Comparison of ENCODE assay signal across 17 cellular contexts in the genomic region with DNA sequence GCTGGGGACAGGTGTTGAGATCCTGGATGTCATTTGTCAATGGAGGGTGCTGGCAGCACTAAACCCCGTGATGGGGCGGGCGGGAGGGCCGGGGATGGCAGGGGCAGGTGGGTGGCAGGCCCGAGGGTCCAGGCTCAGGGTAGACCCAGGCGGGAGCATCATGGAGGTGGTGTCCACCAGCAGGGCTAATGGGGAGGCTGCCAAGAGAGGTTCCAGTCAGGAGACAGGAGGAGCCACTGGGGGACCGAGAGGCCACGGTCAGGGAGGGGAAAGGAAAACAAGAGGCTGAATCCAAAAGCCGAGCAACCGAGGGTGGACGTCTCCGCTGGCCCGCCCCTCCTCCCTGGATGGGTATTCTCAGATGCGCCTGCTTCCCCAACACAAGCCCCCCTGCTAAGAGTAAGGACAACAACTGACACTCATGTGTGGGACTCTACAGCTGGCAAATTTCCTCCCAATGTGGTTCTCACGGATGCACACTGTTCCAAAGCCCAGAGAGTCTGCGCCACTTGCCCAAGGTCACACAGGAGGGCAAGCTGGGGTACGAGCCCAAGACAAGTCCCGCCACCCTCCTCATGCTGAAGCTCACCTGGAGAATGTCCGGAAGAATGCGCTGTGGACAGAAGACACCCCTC.
A peak's percentile ranks its signal among the peaks of the same experiment; 100 is the strongest.
DNase-seq lines count a peak whose midpoint lies in the region; ATAC-seq and TF ChIP-seq lines count a peak whose summit lies in the region.
"Had no signal": no experiment of that assay in that cellular context is flagged by ENCODE, and none has a peak within 500 bp of the region (broad histone marks: within the 10 kb centered on the region; RNA-seq: fewer than 3 reads in every experiment).

No MANE protein-coding gene starts in this region.

- H3K4me3 ChIP-seq in GM23338 (no peak overlapping the region), WERI-Rb-1 (ENCODE audit: low read depth, low read length) (no peak overlapping the region), lower lobe of right lung (no peak overlapping the region), tibial artery (no peak overlapping the region)
- H3K4me3 ChIP-seq: esophagus muscularis mucosa, hepatocyte had no signal

- no peak overlapping the region for H3K4me2 ChIP-seq in GM23338
- H3K4me2 ChIP-seq: hepatocyte had no signal

- H3K4me1 Mint-ChIP-seq in GM23338: peaks cover 10% of the 10 kb centered on the region
- H3K4me1 Mint-ChIP-seq: CD4-positive, alpha-beta memory T cell had no signal

- H4K20me1 ChIP-seq in GM23338 (replicated peaks; ENCODE audit: insufficient read depth): 0 out of 2 replicates have a peak, but pooled peaks cover 3% of the 10 kb centered on the region

- intact Hi-C loops in lower lobe of right lung (cut with DNase I): no loop called here
- intact Hi-C loops in tibial artery (cut with DNase I; ENCODE audit: low total_unique reads): no loop called here

- H3K4me1 ChIP-seq in GM23338 (ENCODE audit: insufficient read depth): no peaks in the 10 kb centered on the region
- H3K4me1 ChIP-seq in lower lobe of right lung: no peaks in the 10 kb centered on the region
- no peaks in the 10 kb centered on the region for H3K4me1 ChIP-seq in tibial artery
- H3K4me1 ChIP-seq: esophagus muscularis mucosa had no signal

- H3K9me3 Mint-ChIP-seq in GM23338: no peaks in the 10 kb centered on the region
- H3K9me3 Mint-ChIP-seq: immature natural killer cell; T-helper 2 cell treated with Interferon-gamma antibody and Interleukin-4, amounts not matched to agents 5 μg/mL and 100 μg/mL, for 36 hours had no signal

- H3K27ac Mint-ChIP-seq in GM23338: no peak overlapping the region
- H3K27ac Mint-ChIP-seq: CD4-positive, alpha-beta memory T cell; T-helper 2 cell treated with Interferon-gamma antibody and Interleukin-4, amounts not matched to agents 5 μg/mL and 100 μg/mL, for 36 hours had no signal

- TF ChIP-seq CTCF in GM23338 (conservative IDR thresholded peaks at IDR 0.05; ENCODE audit: low read depth in 2 of 2): no peak
- TF ChIP-seq CTCF in WERI-Rb-1 (IDR thresholded peaks at IDR 0.05; ENCODE audit: low read depth, low read length): no peak
- TF ChIP-seq CTCF in lower lobe of right lung (IDR thresholded peaks at IDR 0.05): no peak
- no peak for TF ChIP-seq CTCF in tibial artery (IDR thresholded peaks at IDR 0.05)

- no peaks in the 10 kb centered on the region for H3K27me3 ChIP-seq in GM23338 (ENCODE audit: insufficient read depth)
- no peaks in the 10 kb centered on the region for H3K27me3 ChIP-seq in WERI-Rb-1 (ENCODE audit: insufficient read depth, low read depth, severe bottlenecking)
- H3K27me3 ChIP-seq in lower lobe of right lung (ENCODE audit: low read depth): peaks cover 33% of the 10 kb centered on the region
- peaks cover 0 to 64% of the 10 kb centered on the region in 2 donors for H3K27me3 ChIP-seq in tibial artery

- ATAC-seq in GM23338: no peak; the same call in 2 of the 3 replicates
- ATAC-seq in lower lobe of right lung: no peak
- ATAC-seq in GM19328 (IDR thresholded peaks at IDR 0.05; ENCODE audit: unreplicated experiment): no peak

- H3K27me3 Mint-ChIP-seq in GM23338 (ENCODE audit: insufficient read depth, low read depth, poor library complexity): peaks cover 10% of the 10 kb centered on the region

- DNase-seq in GM23338 (ENCODE audit: low spot score): no peak
- peak; percentile 5 for DNase-seq in WERI-Rb-1
- peak; percentile 30 for DNase-seq in lower lobe of right lung
- peak; percentile 10 to 43 for DNase-seq in tibial artery
- DNase-seq in islet precursor cell: no peak
- no peak for DNase-seq in NCI-H2029 (lab: John Stamatoyannopoulos, UW)
- DNase-seq: activated CD4-positive, alpha-beta T cell treated with anti-CD3 and anti-CD28 coated beads, Interleukin-2, amount 50 U/mL, for 4 hours; activated naive CD4-positive, alpha-beta T cell; CD4-positive, alpha-beta memory T cell; foreskin melanocyte; immature natural killer cell; NCI-H2081 treated with DMSO at 0.1 percent for 48 hours had no signal

- no peak overlapping the region for H3K27ac ChIP-seq in GM23338 (ENCODE audit: low read depth)
- H3K27ac ChIP-seq in WERI-Rb-1: no peak overlapping the region
- no peak overlapping the region for H3K27ac ChIP-seq in lower lobe of right lung
- no peak overlapping the region for H3K27ac ChIP-seq in tibial artery
- H3K27ac ChIP-seq: esophagus muscularis mucosa, hepatocyte, VCaP had no signal

- no peaks in the 10 kb centered on the region for H3K9me2 ChIP-seq in GM23338 (ENCODE audit: insufficient read depth)

- H3F3A ChIP-seq in GM23338 (replicated peaks; ENCODE audit: low read depth): no peaks in the 10 kb centered on the region

- H3K9me3 ChIP-seq in WERI-Rb-1 (ENCODE audit: severe bottlenecking): no peaks in the 10 kb centered on the region
- no peaks in the 10 kb centered on the region for H3K9me3 ChIP-seq in lower lobe of right lung
- peaks cover 0 to under 1% (median 0%) of the 10 kb centered on the region in 3 donors for H3K9me3 ChIP-seq in tibial artery

- 0 out of 2 replicates have a peak overlapping the region, but pooled peaks have one; percentile 7 for H2AFZ ChIP-seq in GM23338
- H2AFZ ChIP-seq: hepatocyte had no signal

- H3K4me3 Mint-ChIP-seq in GM23338: no peak overlapping the region
- H3K4me3 Mint-ChIP-seq: immature natural killer cell; T-helper 2 cell treated with Interferon-gamma antibody and Interleukin-4, amounts not matched to agents 5 μg/mL and 100 μg/mL, for 36 hours had no signal

- no peaks in the 10 kb centered on the region for H3K79me2 ChIP-seq in GM23338 (replicated peaks; ENCODE audit: insufficient read depth)
- H3K79me2 ChIP-seq: hepatocyte had no signal

- H3K36me3 Mint-ChIP-seq in GM23338 (ENCODE audit: low read depth): no peaks in the 10 kb centered on the region
- H3K36me3 Mint-ChIP-seq: CD4-positive, alpha-beta memory T cell; immature natural killer cell had no signal

- no peaks in the 10 kb centered on the region for H3K36me3 ChIP-seq in GM23338 (ENCODE audit: insufficient read depth)
- H3K36me3 ChIP-seq in WERI-Rb-1: no peaks in the 10 kb centered on the region
- H3K36me3 ChIP-seq in lower lobe of right lung: no peaks in the 10 kb centered on the region
- H3K36me3 ChIP-seq in tibial artery: no peaks in the 10 kb centered on the region
- H3K36me3 ChIP-seq: esophagus muscularis mucosa had no signal

TF ChIP-seq in GM23338, 12 proteins besides CTCF, POLR2A, EP300 and RAD21 (continues in another document):
- no peak for TF ChIP-seq EZH2phosphoT487 (IDR thresholded peaks at IDR 0.05; ENCODE audit: unreplicated experiment)
- TF ChIP-seq, protein P1, sequence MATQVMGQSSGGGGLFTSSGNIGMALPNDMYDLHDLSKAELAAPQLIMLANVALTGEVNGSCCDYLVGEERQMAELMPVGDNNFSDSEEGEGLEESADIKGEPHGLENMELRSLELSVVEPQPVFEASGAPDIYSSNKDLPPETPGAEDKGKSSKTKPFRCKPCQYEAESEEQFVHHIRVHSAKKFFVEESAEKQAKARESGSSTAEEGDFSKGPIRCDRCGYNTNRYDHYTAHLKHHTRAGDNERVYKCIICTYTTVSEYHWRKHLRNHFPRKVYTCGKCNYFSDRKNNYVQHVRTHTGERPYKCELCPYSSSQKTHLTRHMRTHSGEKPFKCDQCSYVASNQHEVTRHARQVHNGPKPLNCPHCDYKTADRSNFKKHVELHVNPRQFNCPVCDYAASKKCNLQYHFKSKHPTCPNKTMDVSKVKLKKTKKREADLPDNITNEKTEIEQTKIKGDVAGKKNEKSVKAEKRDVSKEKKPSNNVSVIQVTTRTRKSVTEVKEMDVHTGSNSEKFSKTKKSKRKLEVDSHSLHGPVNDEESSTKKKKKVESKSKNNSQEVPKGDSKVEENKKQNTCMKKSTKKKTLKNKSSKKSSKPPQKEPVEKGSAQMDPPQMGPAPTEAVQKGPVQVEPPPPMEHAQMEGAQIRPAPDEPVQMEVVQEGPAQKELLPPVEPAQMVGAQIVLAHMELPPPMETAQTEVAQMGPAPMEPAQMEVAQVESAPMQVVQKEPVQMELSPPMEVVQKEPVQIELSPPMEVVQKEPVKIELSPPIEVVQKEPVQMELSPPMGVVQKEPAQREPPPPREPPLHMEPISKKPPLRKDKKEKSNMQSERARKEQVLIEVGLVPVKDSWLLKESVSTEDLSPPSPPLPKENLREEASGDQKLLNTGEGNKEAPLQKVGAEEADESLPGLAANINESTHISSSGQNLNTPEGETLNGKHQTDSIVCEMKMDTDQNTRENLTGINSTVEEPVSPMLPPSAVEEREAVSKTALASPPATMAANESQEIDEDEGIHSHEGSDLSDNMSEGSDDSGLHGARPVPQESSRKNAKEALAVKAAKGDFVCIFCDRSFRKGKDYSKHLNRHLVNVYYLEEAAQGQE (IDR thresholded peaks at IDR 0.05; ENCODE audit: unreplicated experiment): no peak
- no peak for TF ChIP-seq STAT1 (IDR thresholded peaks at IDR 0.05; ENCODE audit: unreplicated experiment)
- no peak for TF ChIP-seq CREB1 (CRISPR knock-in tag; IDR thresholded peaks at IDR 0.05; ENCODE audit: low read depth)

Comparison
In these comparisons a context has a peak if more than half of its experiments do, and no peak if none do; other contexts are left out.
1. DNase-seq: peak in WERI-Rb-1 (single experiment), lower lobe of right lung (single experiment) and tibial artery (2 of 2); none in GM23338 (single experiment), islet precursor cell (single experiment) and NCI-H2029 (single experiment).